ENCODE assay signal across 17 cellular contexts in genomic region chr2:240412975-240413812, GRCh38. TPM values are rescaled to one million over a fixed set of nuclear protein-coding genes. Genes with fewer than 3 reads are reported as not detected.
DNase-seq lines count a peak whose midpoint lies in the region; ATAC-seq and TF ChIP-seq lines count a peak whose summit lies in the region.
"Had no signal": no experiment of that assay in that cellular context is flagged by ENCODE, and none has a peak within 500 bp of the region (broad histone marks: within the 10 kb centered on the region; RNA-seq: fewer than 3 reads in every experiment).

No MANE protein-coding gene starts in this region.

- no peaks in the 10 kb centered on the region for H3K4me1 Mint-ChIP-seq in activated T-cell treated with anti-CD3 and anti-CD28 coated beads, Interleukin-2, amount 50 U/mL, for 24 hours (ENCODE audit: low read depth)

- TF ChIP-seq CTCF in coronary artery (IDR thresholded peaks at IDR 0.05) (no peak), upper lobe of right lung (IDR thresholded peaks at IDR 0.05) (no peak)

- peak; percentile 21 for DNase-seq in activated T-cell treated with anti-CD3 and anti-CD28 coated beads, Interleukin-2, amount 50 U/mL, for 24 hours
- DNase-seq in activated T-cell treated with anti-CD3 and anti-CD28 coated beads for 4 hours (no peak), coronary artery (ENCODE audit: low spot score) (peak; percentile 68), mesenteric fat pad (ENCODE audit: low spot score) (peak; percentile 88), upper lobe of right lung (peak; percentile 59), DMS53 (lab: John Stamatoyannopoulos, UW) (no peak), glomerular visceral epithelial cell (ENCODE audit: extremely low spot score) (no peak), hepatic stellate cell (ENCODE audit: low spot score) (no peak)
- DNase-seq: activated gamma-delta T cell treated with Interleukin-2 at 50 U/mL for 16 hours, cortex of kidney, DND-41, KG1, mesendoderm, NCI-H1105, NCI-H748 treated with DMSO at 0.1 percent for 48 hours, SW 1271 had no signal

- H3K4me1 ChIP-seq in upper lobe of right lung: no peaks in the 10 kb centered on the region

- no peaks in the 10 kb centered on the region for H3K27me3 ChIP-seq in upper lobe of right lung

- H3K36me3 ChIP-seq in upper lobe of right lung: no peaks in the 10 kb centered on the region

- H3K4me3 Mint-ChIP-seq in activated T-cell treated with anti-CD3 and anti-CD28 coated beads, Interleukin-2, amount 50 U/mL, for 24 hours: no peak overlapping the region
- H3K4me3 Mint-ChIP-seq: CD8-positive, alpha-beta T cell had no signal

- no peaks in the 10 kb centered on the region for H3K9me3 Mint-ChIP-seq in activated T-cell treated with anti-CD3 and anti-CD28 coated beads, Interleukin-2, amount 50 U/mL, for 24 hours
- H3K9me3 Mint-ChIP-seq: CD8-positive, alpha-beta T cell had no signal

- H3K27me3 Mint-ChIP-seq in activated T-cell treated with anti-CD3 and anti-CD28 coated beads, Interleukin-2, amount 50 U/mL, for 24 hours: no peaks in the 10 kb centered on the region

- intact Hi-C loops in upper lobe of right lung (cut with DNase I): no loop called here

- no peaks in the 10 kb centered on the region for H3K9me3 ChIP-seq in upper lobe of right lung

- H3K4me3 ChIP-seq in coronary artery: no peak overlapping the region
- H3K4me3 ChIP-seq in upper lobe of right lung: no peak overlapping the region

- peak; percentile 47 for ATAC-seq in upper lobe of right lung
- ATAC-seq: CD8-positive, alpha-beta T cell had no signal

- H3K27ac ChIP-seq in coronary artery (no peak overlapping the region), upper lobe of right lung (no peak overlapping the region)

- no peak overlapping the region for H3K27ac Mint-ChIP-seq in activated T-cell treated with anti-CD3 and anti-CD28 coated beads, Interleukin-2, amount 50 U/mL, for 24 hours
- H3K27ac Mint-ChIP-seq: CD8-positive, alpha-beta T cell had no signal

- no peaks in the 10 kb centered on the region for H3K36me3 Mint-ChIP-seq in activated T-cell treated with anti-CD3 and anti-CD28 coated beads, Interleukin-2, amount 50 U/mL, for 24 hours (ENCODE audit: low read depth)
- H3K36me3 Mint-ChIP-seq: CD8-positive, alpha-beta T cell had no signal

RNA-seq across cellular contexts. Expression of gene GPC1, which starts 22.3 kb away (rescaled TPM):
- total RNA-seq in mesenteric fat pad (82.5 TPM), upper lobe of right lung (24.8 TPM)

Comparison
In these comparisons a context has a peak if more than half of its experiments do, and no peak if none do; other contexts are left out.
1. DNase-seq: peak in activated T-cell treated with anti-CD3 and anti-CD28 coated beads, Interleukin-2, amount 50 U/mL, for 24 hours (single experiment), coronary artery (single experiment), mesenteric fat pad (single experiment) and upper lobe of right lung (single experiment); none in activated T-cell treated with anti-CD3 and anti-CD28 coated beads for 4 hours (single experiment), DMS53 (single experiment), glomerular visceral epithelial cell (single experiment) and hepatic stellate cell (single experiment).